ENCODE assay signal across 1 cellular context in the genomic region with DNA sequence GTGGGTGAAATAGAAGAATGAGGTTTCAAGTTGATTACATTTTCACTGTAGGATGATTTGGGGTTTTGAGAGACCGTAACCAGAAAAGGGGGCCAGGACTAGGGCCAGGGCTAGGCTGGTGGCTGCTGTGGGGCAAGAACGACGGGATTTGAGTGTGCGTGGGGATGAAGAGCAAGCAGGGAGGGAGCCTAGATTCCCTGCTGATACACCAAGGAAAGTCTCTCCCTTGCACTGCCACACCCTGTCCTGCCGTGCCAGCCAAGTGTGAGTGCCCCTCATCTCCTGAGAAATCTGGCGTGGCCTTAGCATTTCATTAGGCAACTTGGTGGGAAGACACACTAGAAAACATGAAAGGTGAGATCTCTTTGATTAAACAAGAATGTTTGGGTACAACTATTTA.
TF ChIP-seq lines count a peak whose summit lies in the region.

No MANE protein-coding gene starts in this region.

TF ChIP-seq in GM23338, 12 proteins besides CTCF, POLR2A, EP300 and RAD21 (continued from another document):
- no peak for TF ChIP-seq EZH2 (IDR thresholded peaks at IDR 0.05; ENCODE audit: low read depth, unreplicated experiment)
- TF ChIP-seq, protein P1, sequence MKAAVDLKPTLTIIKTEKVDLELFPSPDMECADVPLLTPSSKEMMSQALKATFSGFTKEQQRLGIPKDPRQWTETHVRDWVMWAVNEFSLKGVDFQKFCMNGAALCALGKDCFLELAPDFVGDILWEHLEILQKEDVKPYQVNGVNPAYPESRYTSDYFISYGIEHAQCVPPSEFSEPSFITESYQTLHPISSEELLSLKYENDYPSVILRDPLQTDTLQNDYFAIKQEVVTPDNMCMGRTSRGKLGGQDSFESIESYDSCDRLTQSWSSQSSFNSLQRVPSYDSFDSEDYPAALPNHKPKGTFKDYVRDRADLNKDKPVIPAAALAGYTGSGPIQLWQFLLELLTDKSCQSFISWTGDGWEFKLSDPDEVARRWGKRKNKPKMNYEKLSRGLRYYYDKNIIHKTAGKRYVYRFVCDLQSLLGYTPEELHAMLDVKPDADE (IDR thresholded peaks at IDR 0.05): no peak
- TF ChIP-seq, protein P2, sequence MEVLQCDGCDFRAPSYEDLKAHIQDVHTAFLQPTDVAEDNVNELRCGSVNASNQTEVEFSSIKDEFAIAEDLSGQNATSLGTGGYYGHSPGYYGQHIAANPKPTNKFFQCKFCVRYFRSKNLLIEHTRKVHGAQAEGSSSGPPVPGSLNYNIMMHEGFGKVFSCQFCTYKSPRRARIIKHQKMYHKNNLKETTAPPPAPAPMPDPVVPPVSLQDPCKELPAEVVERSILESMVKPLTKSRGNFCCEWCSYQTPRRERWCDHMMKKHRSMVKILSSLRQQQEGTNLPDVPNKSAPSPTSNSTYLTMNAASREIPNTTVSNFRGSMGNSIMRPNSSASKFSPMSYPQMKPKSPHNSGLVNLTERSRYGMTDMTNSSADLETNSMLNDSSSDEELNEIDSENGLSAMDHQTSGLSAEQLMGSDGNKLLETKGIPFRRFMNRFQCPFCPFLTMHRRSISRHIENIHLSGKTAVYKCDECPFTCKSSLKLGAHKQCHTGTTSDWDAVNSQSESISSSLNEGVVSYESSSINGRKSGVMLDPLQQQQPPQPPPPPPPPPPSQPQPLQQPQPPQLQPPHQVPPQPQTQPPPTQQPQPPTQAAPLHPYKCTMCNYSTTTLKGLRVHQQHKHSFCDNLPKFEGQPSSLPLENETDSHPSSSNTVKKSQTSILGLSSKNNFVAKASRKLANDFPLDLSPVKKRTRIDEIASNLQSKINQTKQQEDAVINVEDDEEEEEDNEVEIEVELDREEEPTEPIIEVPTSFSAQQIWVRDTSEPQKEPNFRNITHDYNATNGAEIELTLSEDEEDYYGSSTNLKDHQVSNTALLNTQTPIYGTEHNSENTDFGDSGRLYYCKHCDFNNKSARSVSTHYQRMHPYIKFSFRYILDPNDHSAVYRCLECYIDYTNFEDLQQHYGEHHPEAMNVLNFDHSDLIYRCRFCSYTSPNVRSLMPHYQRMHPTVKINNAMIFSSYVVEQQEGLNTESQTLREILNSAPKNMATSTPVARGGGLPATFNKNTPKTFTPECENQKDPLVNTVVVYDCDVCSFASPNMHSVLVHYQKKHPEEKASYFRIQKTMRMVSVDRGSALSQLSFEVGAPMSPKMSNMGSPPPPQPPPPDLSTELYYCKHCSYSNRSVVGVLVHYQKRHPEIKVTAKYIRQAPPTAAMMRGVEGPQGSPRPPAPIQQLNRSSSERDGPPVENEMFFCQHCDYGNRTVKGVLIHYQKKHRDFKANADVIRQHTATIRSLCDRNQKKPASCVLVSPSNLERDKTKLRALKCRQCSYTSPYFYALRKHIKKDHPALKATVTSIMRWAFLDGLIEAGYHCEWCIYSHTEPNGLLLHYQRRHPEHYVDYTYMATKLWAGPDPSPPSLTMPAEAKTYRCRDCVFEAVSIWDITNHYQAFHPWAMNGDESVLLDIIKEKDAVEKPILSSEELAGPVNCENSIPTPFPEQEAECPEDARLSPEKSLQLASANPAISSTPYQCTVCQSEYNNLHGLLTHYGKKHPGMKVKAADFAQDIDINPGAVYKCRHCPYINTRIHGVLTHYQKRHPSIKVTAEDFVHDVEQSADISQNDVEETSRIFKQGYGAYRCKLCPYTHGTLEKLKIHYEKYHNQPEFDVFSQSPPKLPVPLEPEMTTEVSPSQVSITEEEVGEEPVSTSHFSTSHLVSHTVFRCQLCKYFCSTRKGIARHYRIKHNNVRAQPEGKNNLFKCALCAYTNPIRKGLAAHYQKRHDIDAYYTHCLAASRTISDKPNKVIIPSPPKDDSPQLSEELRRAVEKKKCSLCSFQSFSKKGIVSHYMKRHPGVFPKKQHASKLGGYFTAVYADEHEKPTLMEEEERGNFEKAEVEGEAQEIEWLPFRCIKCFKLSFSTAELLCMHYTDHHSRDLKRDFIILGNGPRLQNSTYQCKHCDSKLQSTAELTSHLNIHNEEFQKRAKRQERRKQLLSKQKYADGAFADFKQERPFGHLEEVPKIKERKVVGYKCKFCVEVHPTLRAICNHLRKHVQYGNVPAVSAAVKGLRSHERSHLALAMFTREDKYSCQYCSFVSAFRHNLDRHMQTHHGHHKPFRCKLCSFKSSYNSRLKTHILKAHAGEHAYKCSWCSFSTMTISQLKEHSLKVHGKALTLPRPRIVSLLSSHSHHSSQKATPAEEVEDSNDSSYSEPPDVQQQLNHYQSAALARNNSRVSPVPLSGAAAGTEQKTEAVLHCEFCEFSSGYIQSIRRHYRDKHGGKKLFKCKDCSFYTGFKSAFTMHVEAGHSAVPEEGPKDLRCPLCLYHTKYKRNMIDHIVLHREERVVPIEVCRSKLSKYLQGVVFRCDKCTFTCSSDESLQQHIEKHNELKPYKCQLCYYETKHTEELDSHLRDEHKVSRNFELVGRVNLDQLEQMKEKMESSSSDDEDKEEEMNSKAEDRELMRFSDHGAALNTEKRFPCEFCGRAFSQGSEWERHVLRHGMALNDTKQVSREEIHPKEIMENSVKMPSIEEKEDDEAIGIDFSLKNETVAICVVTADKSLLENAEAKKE (CRISPR knock-in tag; IDR thresholded peaks at IDR 0.05): no peak
- no peak for TF ChIP-seq EZH2phosphoT487 (IDR thresholded peaks at IDR 0.05; ENCODE audit: unreplicated experiment)
- no peak for TF ChIP-seq JUNB (IDR thresholded peaks at IDR 0.05; ENCODE audit: unreplicated experiment)
- TF ChIP-seq NANOG (IDR thresholded peaks at IDR 0.05; ENCODE audit: borderline replicate concordance): no peak
